8 cellular contexts compared by ENCODE assay signal in the genomic region with DNA sequence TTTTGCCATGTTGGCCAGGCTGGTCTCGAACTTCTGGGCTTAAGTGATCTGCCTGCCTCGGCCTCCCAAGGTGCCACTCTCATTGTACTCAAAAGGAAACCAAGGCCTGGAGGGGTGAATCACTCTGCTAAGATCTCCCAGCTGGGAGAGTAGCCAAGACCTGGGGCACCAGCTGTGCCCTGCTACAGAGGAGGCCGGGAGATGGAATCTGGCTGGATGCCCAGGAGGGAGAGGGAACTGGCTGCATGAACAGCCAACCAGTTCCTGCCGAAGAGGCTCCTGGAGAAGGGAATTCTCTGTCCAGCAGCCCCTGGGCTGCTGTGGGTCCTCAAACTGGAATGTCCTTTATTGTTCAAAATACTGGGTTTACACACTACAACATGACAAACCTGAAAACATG.
DNase-seq lines count a peak whose midpoint lies in the region; ATAC-seq, FAIRE-seq and TF ChIP-seq lines count a peak whose summit lies in the region.

No MANE protein-coding gene starts in this region.

- no peaks in the 10 kb centered on the region for H3K27me3 ChIP-seq in endothelial cell of umbilical vein (ENCODE audit: control insufficient read depth in 2 of 2, insufficient read depth in 2 of 2, low read length in 2 of 2)
- no peaks in the 10 kb centered on the region for H3K27me3 ChIP-seq in CD8-positive, alpha-beta T cell (ENCODE audit: insufficient read depth, low read length)

- H3K36me3 ChIP-seq in endothelial cell of umbilical vein (ENCODE audit: control insufficient read depth in 2 of 2, extremely low read depth in 1 of 2, insufficient read depth in 2 of 2, low read length in 2 of 2) = no peaks in the 10 kb centered on the region
- no peaks in the 10 kb centered on the region for H3K36me3 ChIP-seq in CD8-positive, alpha-beta T cell (ENCODE audit: insufficient read depth, low read length)

- no peaks in the 10 kb centered on the region for H3K36me3 Mint-ChIP-seq in activated CD4-positive, alpha-beta T cell treated with anti-CD3 and anti-CD28 coated beads, Interleukin-2, amount 10 ng/mL, durations not matched to agents 7 days and 5 days (ENCODE audit: low read depth)
- no peaks in the 10 kb centered on the region for H3K36me3 Mint-ChIP-seq in activated naive CD8-positive, alpha-beta T cell treated with anti-CD3 and anti-CD28 coated beads for 36 hours
- H3K36me3 Mint-ChIP-seq in CD8-positive, alpha-beta T cell = no peaks in the 10 kb centered on the region

- H4K20me1 ChIP-seq in endothelial cell of umbilical vein (replicated peaks; ENCODE audit: control insufficient read depth, extremely low read depth, insufficient read depth, low read length) = no peaks in the 10 kb centered on the region

- H2AFZ ChIP-seq in endothelial cell of umbilical vein (ENCODE audit: low read depth, low read length) = no peak overlapping the region

- H3K9me3 ChIP-seq in endothelial cell of umbilical vein (replicated peaks; ENCODE audit: control insufficient read depth, insufficient read depth, low read length) = no peaks in the 10 kb centered on the region
- H3K9me3 ChIP-seq in CD8-positive, alpha-beta T cell (ENCODE audit: low read length) = no peaks in the 10 kb centered on the region

- no peak for TF ChIP-seq CTCF in endothelial cell of umbilical vein (IDR thresholded peaks at IDR 0.05; ENCODE audit: extremely low read depth in 1 of 2, insufficient read depth in 1 of 2, low read depth in 1 of 2, low read length in 2 of 2)
- no peak for TF ChIP-seq CTCF in CD8-positive, alpha-beta T cell (IDR thresholded peaks at IDR 0.05)

- no peaks in the 10 kb centered on the region for H3K79me2 ChIP-seq in endothelial cell of umbilical vein (ENCODE audit: control insufficient read depth, insufficient read depth, low read length)

- intact Hi-C loops in endothelial cell of umbilical vein (cut with micrococcal nuclease) = loop anchor here (2.0 kb wide), 1 partner anchor 16 kb away; no protein-coding TSS in a partner anchor
- intact Hi-C loops in CD8-positive, alpha-beta T cell (cut with DNase I, micrococcal nuclease) = no loop called here

- no peak overlapping the region for H3K9ac ChIP-seq in endothelial cell of umbilical vein (replicated peaks; ENCODE audit: extremely low read depth, insufficient read depth, low read length)

- no peaks in the 10 kb centered on the region for H3K9me3 Mint-ChIP-seq in activated CD4-positive, alpha-beta T cell treated with anti-CD3 and anti-CD28 coated beads, Interleukin-2, amount 10 ng/mL, durations not matched to agents 7 days and 5 days
- no peaks in the 10 kb centered on the region for H3K9me3 Mint-ChIP-seq in activated naive CD8-positive, alpha-beta T cell treated with anti-CD3 and anti-CD28 coated beads for 36 hours
- H3K9me3 Mint-ChIP-seq in CD8-positive, alpha-beta T cell = peaks cover 5% of the 10 kb centered on the region

- TF ChIP-seq POLR2A in endothelial cell of umbilical vein (IDR thresholded peaks at IDR 0.05; ENCODE audit: low read depth, low read length) = no peak

- H3K27ac Mint-ChIP-seq in activated CD4-positive, alpha-beta T cell treated with anti-CD3 and anti-CD28 coated beads, Interleukin-2, amount 10 ng/mL, durations not matched to agents 7 days and 5 days = no peak overlapping the region
- no peak overlapping the region for H3K27ac Mint-ChIP-seq in activated naive CD8-positive, alpha-beta T cell treated with anti-CD3 and anti-CD28 coated beads for 36 hours
- H3K27ac Mint-ChIP-seq in CD8-positive, alpha-beta T cell = no peak overlapping the region

- peak; percentile 94 for FAIRE-seq in endothelial cell of umbilical vein (lab: Jason Lieb, UNC)

- H3K9me1 ChIP-seq in endothelial cell of umbilical vein (replicated peaks; ENCODE audit: control insufficient read depth, extremely low read depth, insufficient read depth, low read length) = no peaks in the 10 kb centered on the region

- no peak overlapping the region for H3K4me3 ChIP-seq in endothelial cell of umbilical vein (replicated peaks in 1 of 3; ENCODE audit: insufficient read depth in 1 of 3, low read depth in 1 of 3, low read length in 3 of 3)
- H3K4me3 ChIP-seq in CD8-positive, alpha-beta T cell (ENCODE audit: low read depth, low read length) = no peak overlapping the region

- POLR2A ChIA-PET in endothelial cell of umbilical vein (lab: Charles Lee) = no interaction called here
- POLR2A ChIA-PET in activated CD4-positive, alpha-beta T cell treated with anti-CD3 and anti-CD28 coated beads, Interleukin-2, amount 10 ng/mL, durations not matched to agents 7 days and 5 days (lab: Charles Lee) = no interaction called here
- POLR2A ChIA-PET in CD8-positive, alpha-beta T cell (lab: Charles Lee) = no interaction called here

- no peaks in the 10 kb centered on the region for H3K4me1 Mint-ChIP-seq in activated CD4-positive, alpha-beta T cell treated with anti-CD3 and anti-CD28 coated beads, Interleukin-2, amount 10 ng/mL, durations not matched to agents 7 days and 5 days
- H3K4me1 Mint-ChIP-seq in activated naive CD8-positive, alpha-beta T cell treated with anti-CD3 and anti-CD28 coated beads for 36 hours = no peaks in the 10 kb centered on the region
- no peaks in the 10 kb centered on the region for H3K4me1 Mint-ChIP-seq in CD8-positive, alpha-beta T cell (ENCODE audit: low read depth)

- BruUV-seq in endothelial cell of umbilical vein (replicated peaks; lab: Mats Ljungman, UMichigan) = no TSS peak

- DNase-seq in GM04504 (ENCODE audit: low read depth) (peak; percentile 92), NCI-H69 (lab: John Stamatoyannopoulos, UW) (peak; percentile 97), endothelial cell of umbilical vein (ENCODE audit: low read depth, low spot score) (peak; percentile 96), mucosa of gallbladder (ENCODE audit: low spot score) (peak; percentile 96), NOMO-1 treated with DMSO at 0.1 percent for 48 hours (lab: John Stamatoyannopoulos, UW; ENCODE audit: unreplicated experiment) (no peak)
- no peak for DNase-seq in activated CD4-positive, alpha-beta T cell treated with anti-CD3 and anti-CD28 coated beads, Interleukin-2, amount 10 ng/mL, durations not matched to agents 7 days and 5 days
- DNase-seq in activated naive CD8-positive, alpha-beta T cell treated with anti-CD3 and anti-CD28 coated beads for 36 hours = no peak
- DNase-seq in CD8-positive, alpha-beta T cell = no peak

- no peak overlapping the region for H3K4me2 ChIP-seq in endothelial cell of umbilical vein (ENCODE audit: insufficient read depth, low read length)

- dilution Hi-C loops in endothelial cell of umbilical vein (cut with MboI; ENCODE audit: extremely low pct_ligation_motif_present, low sequenced_read_pairs) = no loop called here

- ATAC-seq in CD8-positive, alpha-beta T cell = no peak

- H3K4me3 Mint-ChIP-seq in activated CD4-positive, alpha-beta T cell treated with anti-CD3 and anti-CD28 coated beads, Interleukin-2, amount 10 ng/mL, durations not matched to agents 7 days and 5 days = no peak overlapping the region
- H3K4me3 Mint-ChIP-seq in activated naive CD8-positive, alpha-beta T cell treated with anti-CD3 and anti-CD28 coated beads for 36 hours = no peak overlapping the region
- H3K4me3 Mint-ChIP-seq in CD8-positive, alpha-beta T cell = no peak overlapping the region

- no peak overlapping the region for H3K27ac ChIP-seq in endothelial cell of umbilical vein (ENCODE audit: insufficient read depth, low read depth, low read length)
- H3K27ac ChIP-seq in CD8-positive, alpha-beta T cell (ENCODE audit: low read depth, low read length) = no peak overlapping the region

- H3K27me3 Mint-ChIP-seq in activated CD4-positive, alpha-beta T cell treated with anti-CD3 and anti-CD28 coated beads, Interleukin-2, amount 10 ng/mL, durations not matched to agents 7 days and 5 days = no peaks in the 10 kb centered on the region
- peaks cover 3% of the 10 kb centered on the region for H3K27me3 Mint-ChIP-seq in activated naive CD8-positive, alpha-beta T cell treated with anti-CD3 and anti-CD28 coated beads for 36 hours
- no peaks in the 10 kb centered on the region for H3K27me3 Mint-ChIP-seq in CD8-positive, alpha-beta T cell (ENCODE audit: low read depth)

- H3K4me1 ChIP-seq in endothelial cell of umbilical vein (ENCODE audit: control insufficient read depth, extremely low read depth, insufficient read depth, low read length) = peaks cover 5% of the 10 kb centered on the region
- H3K4me1 ChIP-seq in CD8-positive, alpha-beta T cell (ENCODE audit: insufficient read depth, low read length) = no peaks in the 10 kb centered on the region

- CTCF ChIA-PET in endothelial cell of umbilical vein (lab: Charles Lee) = interaction anchor here (1.0 to 1.5 kb wide), 2 partner anchors 13 to 43 kb away, joined by 3 read pairs; no protein-coding TSS in a partner anchor
- CTCF ChIA-PET in activated CD4-positive, alpha-beta T cell treated with anti-CD3 and anti-CD28 coated beads, Interleukin-2, amount 10 ng/mL, durations not matched to agents 7 days and 5 days (lab: Charles Lee) = interaction anchor here (1.1 kb wide), 1 partner anchor 16 kb away, joined by 3 read pairs; no protein-coding TSS in a partner anchor
- CTCF ChIA-PET in CD8-positive, alpha-beta T cell (lab: Charles Lee) = interaction anchor here (1.1 kb wide), 1 partner anchor 236 kb away, joined by 3 read pairs; no protein-coding TSS in a partner anchor

TF ChIP-seq in endothelial cell of umbilical vein, 7 proteins besides CTCF, POLR2A, EP300 and RAD21:
- peak; percentile 73 for TF ChIP-seq FOS (IDR thresholded peaks at IDR 0.05; ENCODE audit: borderline replicate concordance, insufficient read depth, low read length)
- TF ChIP-seq GATA2 (IDR thresholded peaks at IDR 0.05; ENCODE audit: insufficient read depth, insufficient read length, low read depth, low read length) = peak; percentile 13
- TF ChIP-seq JUN (IDR thresholded peaks at IDR 0.05; ENCODE audit: borderline replicate concordance, insufficient read depth, insufficient read length, low read depth) = peak; percentile 47
- TF ChIP-seq, protein P1, sequence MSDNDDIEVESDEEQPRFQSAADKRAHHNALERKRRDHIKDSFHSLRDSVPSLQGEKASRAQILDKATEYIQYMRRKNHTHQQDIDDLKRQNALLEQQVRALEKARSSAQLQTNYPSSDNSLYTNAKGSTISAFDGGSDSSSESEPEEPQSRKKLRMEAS (IDR thresholded peaks at IDR 0.05; ENCODE audit: insufficient read depth, insufficient read length) = no peak
- TF ChIP-seq POLR2AphosphoS5 (IDR thresholded peaks at IDR 0.05; ENCODE audit: insufficient read depth, low read depth, low read length) = peak; percentile 59
- no peak for TF ChIP-seq EZH2 (IDR thresholded peaks at IDR 0.05; ENCODE audit: borderline replicate concordance, low read depth, low read length, severe bottlenecking)

Comparison
In these comparisons a context has a peak if more than half of its experiments do, and no peak if none do; other contexts are left out.
1. DNase-seq: peak in GM04504 (single experiment), NCI-H69 (single experiment), endothelial cell of umbilical vein (single experiment) and mucosa of gallbladder (single experiment); none in activated CD4-positive, alpha-beta T cell treated with anti-CD3 and anti-CD28 coated beads, Interleukin-2, amount 10 ng/mL, durations not matched to agents 7 days and 5 days (single experiment), NOMO-1 treated with DMSO at 0.1 percent for 48 hours (single experiment), activated naive CD8-positive, alpha-beta T cell treated with anti-CD3 and anti-CD28 coated beads for 36 hours (single experiment) and CD8-positive, alpha-beta T cell (0 of 7).